In genomic region chr10:100968839-100969174, GRCh38 we compare ENCODE assay signal across 6 cellular contexts. TPM values are rescaled to one million over a fixed set of nuclear protein-coding genes. Genes with fewer than 3 reads are reported as not detected.
A peak's percentile ranks its signal among the peaks of the same experiment; 100 is the strongest.
DNase-seq lines count a peak whose midpoint lies in the region; ATAC-seq and TF ChIP-seq lines count a peak whose summit lies in the region.

No MANE protein-coding gene starts in this region.

- H3K27ac Mint-ChIP-seq in chondrocyte (ENCODE audit: unreplicated experiment) (no peak overlapping the region), osteocyte (ENCODE audit: unreplicated experiment) (no peak overlapping the region)

- DNase-seq in chondrocyte (ENCODE audit: low spot score), result no peak
- no peak for DNase-seq in osteocyte (ENCODE audit: extremely low spot score, unreplicated experiment)
- DNase-seq in NCI-H1694 treated with DMSO at 0.1 percent for 48 hours (lab: John Stamatoyannopoulos, UW), result no peak
- no peak for DNase-seq in AML-193 (lab: John Stamatoyannopoulos, UW)
- DNase-seq in effector CD4-positive, alpha-beta T cell, result no peak

- peaks cover 12% of the 10 kb centered on the region for H3K4me1 Mint-ChIP-seq in chondrocyte (ENCODE audit: low read depth)
- peaks cover 11% of the 10 kb centered on the region for H3K4me1 Mint-ChIP-seq in osteocyte (ENCODE audit: unreplicated experiment)

- H3K9me3 Mint-ChIP-seq in chondrocyte (ENCODE audit: low read depth) (no peaks in the 10 kb centered on the region), osteocyte (ENCODE audit: unreplicated experiment) (no peaks in the 10 kb centered on the region)

- TF ChIP-seq CTCF in chondrocyte (IDR thresholded peaks at IDR 0.05), result no peak
- TF ChIP-seq CTCF in osteocyte (IDR thresholded peaks at IDR 0.05), result no peak

- H3K27me3 Mint-ChIP-seq in chondrocyte (ENCODE audit: low read depth) (no peaks in the 10 kb centered on the region), osteocyte (ENCODE audit: unreplicated experiment) (no peaks in the 10 kb centered on the region)

- H3K4me3 Mint-ChIP-seq in chondrocyte (ENCODE audit: unreplicated experiment) (peak overlapping the region; percentile 70), osteocyte (ENCODE audit: unreplicated experiment) (peak overlapping the region; percentile 68)

- H3K36me3 Mint-ChIP-seq in chondrocyte (ENCODE audit: low read depth), result no peaks in the 10 kb centered on the region
- H3K36me3 Mint-ChIP-seq in osteocyte (ENCODE audit: unreplicated experiment), result peaks cover 6% of the 10 kb centered on the region

- peak; percentile 13 for ATAC-seq in HG02642 (IDR thresholded peaks at IDR 0.05; ENCODE audit: poor library complexity, unreplicated experiment)

RNA-seq across cellular contexts. Expression of gene SEMA4G, which starts 0.5 kb away (rescaled TPM):
- total RNA-seq in chondrocyte, result 4.8 to 8.0 TPM (median 7.9 TPM) in 3 replicates
- 6.3 and 7.1 TPM in 2 replicates for total RNA-seq in osteocyte

RNA-seq across cellular contexts. Expression of gene MRPL43, which starts 18.5 kb away (rescaled TPM):
- total RNA-seq in chondrocyte (54.0 to 74.1 TPM (median 57.3 TPM) in 3 replicates), osteocyte (70.5 and 81.6 TPM in 2 replicates)

RNA-seq across cellular contexts. Expression of gene TWNK, which starts 18.5 kb away (rescaled TPM):
- total RNA-seq in chondrocyte (4.8 to 6.6 TPM (median 5.4 TPM) in 3 replicates), osteocyte (7.1 and 7.7 TPM in 2 replicates)

RNA-seq across cellular contexts. Expression of gene LZTS2, which starts 30.8 kb away (rescaled TPM):
- total RNA-seq in chondrocyte, result 58.9 to 80.7 TPM (median 79.4 TPM) in 3 replicates
- 69.9 and 72.1 TPM in 2 replicates for total RNA-seq in osteocyte

RNA-seq across cellular contexts. Expression of gene SLF2, which starts 56.0 kb away (rescaled TPM):
- total RNA-seq in chondrocyte (17.8 to 28.1 TPM (median 20.6 TPM) in 3 replicates), osteocyte (27.7 and 28.3 TPM in 2 replicates)
